In genomic region chr7:151459726-151460473, GRCh38 we compare ENCODE assay signal across 1 cellular context.
A peak's percentile ranks its signal among the peaks of the same experiment; 100 is the strongest.
TF ChIP-seq lines count a peak whose summit lies in the region.

No MANE protein-coding gene starts in this region.

TF ChIP-seq in HepG2, 621 proteins besides CTCF, POLR2A, EP300 and RAD21 (continues in another document):
- TF ChIP-seq TFE3 (CRISPR knock-in tag; IDR thresholded peaks at IDR 0.05) (no peak), MLXIP (CRISPR knock-in tag; IDR thresholded peaks at IDR 0.05; ENCODE audit: borderline replicate concordance) (no peak), ZNF431 (CRISPR knock-in tag; IDR thresholded peaks at IDR 0.05; ENCODE audit: borderline replicate concordance, low read depth) (no peak), PRDM15 (CRISPR knock-in tag; IDR thresholded peaks at IDR 0.05) (no peak), ZHX1 (CRISPR knock-in tag; IDR thresholded peaks at IDR 0.05; ENCODE audit: low read depth) (no peak), PHF5A (CRISPR knock-in tag; IDR thresholded peaks at IDR 0.05; ENCODE audit: low read depth, unreplicated experiment) (no peak), DZIP1 (CRISPR knock-in tag; IDR thresholded peaks at IDR 0.05) (no peak), MIER3 (CRISPR knock-in tag; IDR thresholded peaks at IDR 0.05; ENCODE audit: borderline replicate concordance) (no peak), PRPF4 (IDR thresholded peaks at IDR 0.05; ENCODE audit: low read depth, low read length, poor library complexity, severe bottlenecking) (no peak), ZNF629 (CRISPR knock-in tag; conservative IDR thresholded peaks at IDR 0.05) (no peak), RNF2 (conservative IDR thresholded peaks at IDR 0.05; ENCODE audit: low read depth) (no peak), KDM5B (CRISPR knock-in tag; IDR thresholded peaks at IDR 0.05; ENCODE audit: borderline replicate concordance) (peak; percentile 21; the same call in 1 of the 2 replicates), MLX (CRISPR knock-in tag; IDR thresholded peaks at IDR 0.05) (no peak), ZFP36 (IDR thresholded peaks at IDR 0.05; ENCODE audit: borderline replicate concordance, low read depth, low read length, partially characterized antibody) (no peak), ZNF296 (CRISPR knock-in tag; conservative IDR thresholded peaks at IDR 0.05) (no peak), ZNF256 (CRISPR knock-in tag; conservative IDR thresholded peaks at IDR 0.05) (no peak), PPARG (CRISPR knock-in tag; conservative IDR thresholded peaks at IDR 0.05) (peak; percentile 90), LRRFIP1 (CRISPR knock-in tag; conservative IDR thresholded peaks at IDR 0.05) (no peak), ZNF205 (CRISPR knock-in tag; IDR thresholded peaks at IDR 0.05) (no peak), LCORL (IDR thresholded peaks at IDR 0.05) (no peak), LCORL (CRISPR knock-in tag; IDR thresholded peaks at IDR 0.05) (no peak), NFAT5 (CRISPR knock-in tag; IDR thresholded peaks at IDR 0.05) (no peak), TBL1XR1 (IDR thresholded peaks at IDR 0.05; ENCODE audit: borderline replicate concordance, low read length, partially characterized antibody) (no peak), ZNF124 (CRISPR knock-in tag; IDR thresholded peaks at IDR 0.05) (no peak), ZNF12 (CRISPR knock-in tag; IDR thresholded peaks at IDR 0.05) (no peak), ZNF563 (CRISPR knock-in tag; IDR thresholded peaks at IDR 0.05) (no peak), ZFP1 (CRISPR knock-in tag; IDR thresholded peaks at IDR 0.05) (no peak), ZNF691 (CRISPR knock-in tag; IDR thresholded peaks at IDR 0.05; ENCODE audit: borderline replicate concordance, low read depth) (no peak), ZIK1 (CRISPR knock-in tag; IDR thresholded peaks at IDR 0.05; ENCODE audit: borderline replicate concordance, low read depth) (no peak), ZNF839 (CRISPR knock-in tag; IDR thresholded peaks at IDR 0.05; ENCODE audit: borderline replicate concordance) (no peak)
